In genomic region chr17:64341181-64341580, GRCh38 we compare ENCODE assay signal across 16 cellular contexts. TPM values are rescaled to one million over a fixed set of nuclear protein-coding genes. Genes with fewer than 3 reads are reported as not detected.
DNase-seq lines count a peak whose midpoint lies in the region; ATAC-seq, FAIRE-seq and TF ChIP-seq lines count a peak whose summit lies in the region.
"Had no signal": no experiment of that assay in that cellular context is flagged by ENCODE, and none has a peak within 500 bp of the region (broad histone marks: within the 10 kb centered on the region; RNA-seq: fewer than 3 reads in every experiment).

No MANE protein-coding gene starts in this region.

- H3K4me3 Mint-ChIP-seq in activated naive CD4-positive, alpha-beta T cell treated with anti-CD3 and anti-CD28 coated beads, Interleukin-2, amount 10 ng/mL, durations not matched to agents 7 days and 5 days, result no peak overlapping the region
- H3K4me3 Mint-ChIP-seq: CD4-positive, CD25-positive, alpha-beta regulatory T cell; GM23338 had no signal

- TF ChIP-seq CTCF in left lung (IDR thresholded peaks at IDR 0.05) (no peak), neutrophil (IDR thresholded peaks at IDR 0.05) (no peak)

- intact Hi-C loops in Right ventricle myocardium superior (cut with DNase I), result no loop called here
- intact Hi-C loops in left cardiac atrium (cut with DNase I), result no loop called here
- intact Hi-C loops in left lung (cut with DNase I), result no loop called here

- peaks cover 11% of the 10 kb centered on the region for H3K27me3 Mint-ChIP-seq in activated naive CD4-positive, alpha-beta T cell treated with anti-CD3 and anti-CD28 coated beads, Interleukin-2, amount 10 ng/mL, durations not matched to agents 7 days and 5 days
- H3K27me3 Mint-ChIP-seq: CD4-positive, CD25-positive, alpha-beta regulatory T cell had no signal

- no peak overlapping the region for H3K27ac Mint-ChIP-seq in activated naive CD4-positive, alpha-beta T cell treated with anti-CD3 and anti-CD28 coated beads, Interleukin-2, amount 10 ng/mL, durations not matched to agents 7 days and 5 days
- H3K27ac Mint-ChIP-seq: CD4-positive, CD25-positive, alpha-beta regulatory T cell; GM23338 had no signal

- no peaks in the 10 kb centered on the region for H3K9me3 Mint-ChIP-seq in activated naive CD4-positive, alpha-beta T cell treated with anti-CD3 and anti-CD28 coated beads, Interleukin-2, amount 10 ng/mL, durations not matched to agents 7 days and 5 days
- H3K9me3 Mint-ChIP-seq: CD4-positive, CD25-positive, alpha-beta regulatory T cell; GM23338 had no signal

- H3K36me3 ChIP-seq in left lung (peaks cover 0 to 44% of the 10 kb centered on the region in 2 donors), neutrophil (peaks cover 76% of the 10 kb centered on the region)

- TF ChIP-seq POLR2A in GM12891 (IDR thresholded peaks at IDR 0.05; ENCODE audit: low read depth, low read length), result no peak

- FAIRE-seq in GM12891 (lab: Jason Lieb, UNC), result no peak
- FAIRE-seq: GM12878 had no signal

- H3K4me1 ChIP-seq in left lung (peaks cover 22 to 97% of the 10 kb centered on the region in 2 donors), neutrophil (ENCODE audit: control insufficient read depth in 1 of 2, insufficient read depth in 1 of 2, low read depth in 1 of 2, low read length in 1 of 2) (peaks cover 88 to 97% of the 10 kb centered on the region in 2 experiments)

- H3K4me1 Mint-ChIP-seq in activated naive CD4-positive, alpha-beta T cell treated with anti-CD3 and anti-CD28 coated beads, Interleukin-2, amount 10 ng/mL, durations not matched to agents 7 days and 5 days, result peaks cover 15% of the 10 kb centered on the region

- ATAC-seq in Right ventricle myocardium superior (ENCODE audit: poor library complexity) (no peak), left cardiac atrium (no peak), left lung (no peak)
- ATAC-seq: GM12878, GM23338 had no signal

- H3K27me3 ChIP-seq in left lung (no peaks in the 10 kb centered on the region), neutrophil (no peaks in the 10 kb centered on the region)

- H3K27ac ChIP-seq in left lung (peak overlapping the region; percentile 33 to 91), neutrophil (peak overlapping the region; percentile 91)
- H3K27ac ChIP-seq: 22Rv1 had no signal

- no peaks in the 10 kb centered on the region for H3K36me3 Mint-ChIP-seq in activated naive CD4-positive, alpha-beta T cell treated with anti-CD3 and anti-CD28 coated beads, Interleukin-2, amount 10 ng/mL, durations not matched to agents 7 days and 5 days
- H3K36me3 Mint-ChIP-seq: CD4-positive, CD25-positive, alpha-beta regulatory T cell had no signal

- no peak overlapping the region for H3K4me3 ChIP-seq in left lung
- peak overlapping the region; percentile 38 to 42 for H3K4me3 ChIP-seq in neutrophil (ENCODE audit: low read depth in 1 of 2, low read length in 1 of 2)
- H3K4me3 ChIP-seq: GM12878, GM23338 had no signal

- DNase-seq in Right ventricle myocardium superior (peak; percentile 12), left cardiac atrium (no peak), left lung (peak in 1 of 2 donors; percentile 19), GM12891 (ENCODE audit: insufficient read length, low spot score) (no peak), LoVo (ENCODE audit: low spot score) (no peak)
- no peak for DNase-seq in activated naive CD4-positive, alpha-beta T cell treated with anti-CD3 and anti-CD28 coated beads, Interleukin-2, amount 10 ng/mL, durations not matched to agents 7 days and 5 days
- DNase-seq in stimulated activated CD4-positive, alpha-beta T cell treated with anti-CD3 and anti-CD28 coated beads, Interleukin-12 subunit alpha, Interleukin-12 subunit beta, amount 100 ng/mL, for 4 hours, result no peak
- DNase-seq: CD4-positive, CD25-positive, alpha-beta regulatory T cell; DMS79; H7; IMR-90 had no signal

- CTCF ChIA-PET in activated naive CD4-positive, alpha-beta T cell treated with anti-CD3 and anti-CD28 coated beads, Interleukin-2, amount 10 ng/mL, durations not matched to agents 7 days and 5 days (lab: Charles Lee), result interaction anchor here (0.7 kb wide), 1 partner anchor 13 kb away, joined by 3 read pairs; no protein-coding TSS in a partner anchor

- no peaks in the 10 kb centered on the region for H3K9me3 ChIP-seq in left lung
- H3K9me3 ChIP-seq in neutrophil, result no peaks in the 10 kb centered on the region

TF ChIP-seq in GM12891, 5 proteins besides CTCF, POLR2A, EP300 and RAD21:
- no peak for TF ChIP-seq POLR2AphosphoS5 (IDR thresholded peaks at IDR 0.05; ENCODE audit: low read depth, low read length)
- TF ChIP-seq SPI1 (IDR thresholded peaks at IDR 0.05; ENCODE audit: low read depth, low read length), result no peak
- no peak for TF ChIP-seq PAX5 (IDR thresholded peaks at IDR 0.05; ENCODE audit: insufficient read depth, low read length, severe bottlenecking)
- TF ChIP-seq TAF1 (IDR thresholded peaks at IDR 0.05; ENCODE audit: low read depth, low read length), result no peak
- no peak for TF ChIP-seq POU2F2 (IDR thresholded peaks at IDR 0.05; ENCODE audit: low read depth, low read length)

RNA-seq across cellular contexts. Expression of gene PECAM1, which starts 49.5 kb away (rescaled TPM):
- total RNA-seq in Right ventricle myocardium superior, result 89.9 TPM
- 100 to 1,000 TPM; 147 to 297 TPM for total RNA-seq in left cardiac atrium
- total RNA-seq in left lung, result 100 to 1,000 TPM; 308 to 476 TPM
- polyA plus RNA-seq in GM12891 (2012; ENCODE audit: low read depth, missing spikeins), result 2.5 TPM
- total RNA-seq: G401, GM23338, IMR-90 had no signal
- polyA plus RNA-seq: GM23338, IMR-90 had no signal

Comparison
In these comparisons a context has a peak if more than half of its experiments do, and no peak if none do; other contexts are left out.
1. H3K4me3 ChIP-seq: peak in neutrophil (2 of 2); none in left lung (0 of 2).